Comparison of ENCODE assay signal across 17 cellular contexts in the genomic region with DNA sequence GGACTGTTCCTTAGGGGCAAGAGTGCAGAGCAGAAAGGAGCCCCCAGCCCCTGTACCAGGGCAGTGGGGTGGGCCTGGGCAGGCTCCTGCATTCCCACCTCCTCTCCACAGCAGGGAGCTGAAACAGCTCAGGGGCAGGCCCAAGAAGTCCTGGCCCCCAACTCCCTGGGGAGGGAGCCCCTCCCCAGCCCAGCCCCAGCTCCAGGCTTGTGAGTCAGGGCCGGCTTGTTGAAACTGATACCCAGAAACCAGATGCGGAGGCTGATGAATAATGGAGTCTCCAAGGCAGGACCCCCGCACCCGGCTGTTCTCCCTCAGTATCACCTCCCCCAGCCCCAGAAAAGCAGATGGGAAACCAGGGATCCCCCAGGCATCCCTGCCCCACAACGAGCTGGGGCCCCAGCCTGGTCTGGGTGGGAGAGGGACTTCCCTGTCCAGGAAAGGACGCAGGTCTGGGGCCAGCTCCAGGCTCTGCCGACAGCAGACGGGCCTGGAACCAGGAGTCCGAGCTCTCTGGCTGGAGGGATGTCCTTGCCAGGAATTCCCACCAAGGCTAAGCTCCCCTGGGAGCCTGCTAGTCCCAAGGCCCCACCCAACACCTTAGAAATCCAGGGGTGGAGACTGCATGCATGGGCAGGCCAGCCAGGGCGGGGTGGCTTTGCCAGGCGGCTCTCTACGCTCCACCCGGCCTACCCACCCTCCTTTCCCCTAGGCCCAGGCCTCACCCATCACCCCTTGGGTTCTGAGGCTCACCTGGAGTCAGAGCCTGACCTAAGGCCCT. TPM values are rescaled to one million over a fixed set of nuclear protein-coding genes. Genes with fewer than 3 reads are reported as not detected.
DNase-seq lines count a peak whose midpoint lies in the region; ATAC-seq, FAIRE-seq and TF ChIP-seq lines count a peak whose summit lies in the region.
"Had no signal": no experiment of that assay in that cellular context is flagged by ENCODE, and none has a peak within 500 bp of the region (broad histone marks: within the 10 kb centered on the region; RNA-seq: fewer than 3 reads in every experiment).

No MANE protein-coding gene starts in this region.

- no peaks in the 10 kb centered on the region for H3K9me3 Mint-ChIP-seq in neural crest cell

- H3K27ac Mint-ChIP-seq in neural crest cell (ENCODE audit: unreplicated experiment), result no peak overlapping the region

- intact Hi-C loops in gastrocnemius medialis (cut with DNase I; ENCODE audit: low total_unique reads), result loop anchor here (2.0 kb wide), 1 partner anchor 32 kb away; no protein-coding TSS in a partner anchor

- DNase-seq in HT-29 (ENCODE audit: low spot score) (peak; percentile 83), bronchial epithelial cell (ENCODE audit: low read depth) (peak; percentile 93), neural crest cell (ENCODE audit: low read depth, low spot score) (no peak), nucleus accumbens (lab: John Stamatoyannopoulos, UW) (no peak), SHP77 (lab: John Stamatoyannopoulos, UW) (no peak), gastrocnemius medialis (no peak)
- DNase-seq: activated CD4-positive, alpha-beta T cell treated with anti-CD3 and anti-CD28 coated beads for 48 hours; left lung; NCI-H146; NCI-H774; Right ventricle myocardium superior; stimulated activated naive CD8-positive, alpha-beta T cell treated with anti-CD3 and anti-CD28 coated beads, Interleukin-15, Interleukin-2, amounts not matched to agents 100 U/mL and 50 U/mL, for 24 hours had no signal

- H3K79me2 ChIP-seq in ACC112 (ENCODE audit: control insufficient read depth, insufficient read depth, low read length, unreplicated experiment), result peaks cover 18% of the 10 kb centered on the region

- ATAC-seq in gastrocnemius medialis, result no peak
- no peak for ATAC-seq in GM21447 (IDR thresholded peaks at IDR 0.05; ENCODE audit: unreplicated experiment)
- ATAC-seq: GM12878; left lung; sciatic nerve; stimulated activated naive CD8-positive, alpha-beta T cell treated with anti-CD3 and anti-CD28 coated beads, Interleukin-15, Interleukin-2, amounts not matched to agents 100 U/mL and 50 U/mL, for 24 hours had no signal

- H3K36me3 ChIP-seq in ACC112 (ENCODE audit: insufficient read depth, low read length) (no peaks in the 10 kb centered on the region), bronchial epithelial cell (ENCODE audit: control insufficient read depth, insufficient read depth, low read length) (peaks cover 9% of the 10 kb centered on the region), gastrocnemius medialis (no peaks in the 10 kb centered on the region)
- H3K36me3 ChIP-seq: left lung had no signal

- no peaks in the 10 kb centered on the region for H3K36me3 Mint-ChIP-seq in neural crest cell (ENCODE audit: low read depth)

- peaks cover 19% of the 10 kb centered on the region for H3K4me1 Mint-ChIP-seq in neural crest cell

- H3K27ac ChIP-seq in ACC112 (ENCODE audit: low read depth, low read length), result no peak overlapping the region
- H3K27ac ChIP-seq in gastrocnemius medialis, result no peak overlapping the region
- H3K27ac ChIP-seq: left lung had no signal

- peak; percentile 79 for FAIRE-seq in bronchial epithelial cell (lab: Jason Lieb, UNC)
- FAIRE-seq: colon, GM12878 had no signal

- H3K27me3 Mint-ChIP-seq in neural crest cell (ENCODE audit: low read depth), result no peaks in the 10 kb centered on the region

- in situ Hi-C loops in gastrocnemius medialis (cut with MboI; ENCODE audit: low sequenced_read_pairs in 4 of 4), result loop anchor here (10.0 to 25.0 kb wide), 2 partner anchors 149 to 156 kb away; no protein-coding TSS in a partner anchor

- H3K4me1 ChIP-seq in ACC112 (ENCODE audit: control insufficient read depth, insufficient read depth, low read length, unreplicated experiment), result peaks cover 46% of the 10 kb centered on the region
- peaks cover 7 to 12% of the 10 kb centered on the region in 2 donors for H3K4me1 ChIP-seq in gastrocnemius medialis

- no peak overlapping the region for H2AFZ ChIP-seq in ACC112 (ENCODE audit: low read length, unreplicated experiment)

- H3K9me3 ChIP-seq in gastrocnemius medialis, result no peaks in the 10 kb centered on the region
- H3K9me3 ChIP-seq: left lung had no signal

- TF ChIP-seq POLR2A in gastrocnemius medialis (IDR thresholded peaks at IDR 0.05), result no peak

- H3K27me3 ChIP-seq in ACC112 (ENCODE audit: insufficient read depth, low read length) (no peaks in the 10 kb centered on the region), bronchial epithelial cell (ENCODE audit: control insufficient read depth, insufficient read depth, low read length) (no peaks in the 10 kb centered on the region), gastrocnemius medialis (peaks cover 16 to 20% (median 18%) of the 10 kb centered on the region in 3 donors)

- H3K4me3 Mint-ChIP-seq in neural crest cell, result peak overlapping the region; percentile 87

- H3K4me3 ChIP-seq in ACC112 (ENCODE audit: low read depth, low read length), result peak overlapping the region; percentile 94
- peak overlapping the region; percentile 98 for H3K4me3 ChIP-seq in bronchial epithelial cell (ENCODE audit: low read depth, low read length)
- no peak overlapping the region for H3K4me3 ChIP-seq in gastrocnemius medialis
- H3K4me3 ChIP-seq: GM12878, left lung had no signal

- TF ChIP-seq CTCF in bronchial epithelial cell (IDR thresholded peaks at IDR 0.05; ENCODE audit: insufficient read depth, low read length, severe bottlenecking), result no peak
- no peak for TF ChIP-seq CTCF in neural crest cell (conservative IDR thresholded peaks at IDR 0.05)
- no peak for TF ChIP-seq CTCF in gastrocnemius medialis (IDR thresholded peaks at IDR 0.05 in 4 of 5, conservative IDR thresholded peaks at IDR 0.05 in 1 of 5)

RNA-seq across cellular contexts. Expression of gene PLEKHG5, which starts 2.7 kb away (rescaled TPM):
- total RNA-seq in HT-29 (2014; rRNA removed; shearing (Covaris generic)), result 12.5 and 14.6 TPM in 2 replicates
- total RNA-seq in bronchial epithelial cell (42.9 and 45.2 TPM in 2 replicates), neural crest cell (28.9 and 31.7 TPM in 2 replicates), gastrocnemius medialis (1 to 10 TPM; 1.2 to 2.3 (median 1.6) TPM)

RNA-seq across cellular contexts. Expression of gene TNFRSF25, which starts 22.8 kb away (rescaled TPM):
- total RNA-seq in HT-29 (2014; rRNA removed; shearing (Covaris generic)), result 9.7 and 15.0 TPM in 2 replicates
- total RNA-seq in bronchial epithelial cell (20.5 and 30.3 TPM in 2 replicates), neural crest cell (23.4 and 26.1 TPM in 2 replicates), gastrocnemius medialis (1 to 10 TPM; 1.0 to 4.2 (median 2.7) TPM)

Comparison
In these comparisons a context has a peak if more than half of its experiments do, and no peak if none do; other contexts are left out.
1. H3K4me3 ChIP-seq: peak in ACC112 (single experiment) and bronchial epithelial cell (single experiment); none in gastrocnemius medialis (0 of 4).
2. DNase-seq: peak in HT-29 (single experiment) and bronchial epithelial cell (single experiment); none in neural crest cell (single experiment), nucleus accumbens (0 of 56), SHP77 (0 of 2) and gastrocnemius medialis (0 of 2).